In genomic region chr14:95318870-95319311, GRCh38 we compare ENCODE assay signal across 8 cellular contexts. TPM values are rescaled to one million over a fixed set of nuclear protein-coding genes. Genes with fewer than 3 reads are reported as not detected.
A peak's percentile ranks its signal among the peaks of the same experiment; 100 is the strongest.
DNase-seq lines count a peak whose midpoint lies in the region; ATAC-seq and TF ChIP-seq lines count a peak whose summit lies in the region.

No MANE protein-coding gene starts in this region.

- intact Hi-C loops in A673 (cut with micrococcal nuclease; ENCODE audit: unreplicated experiment) (no loop called here), IMR-90 (cut with micrococcal nuclease) (no loop called here)

- H3K18ac ChIP-seq in IMR-90 (ENCODE audit: low read depth, low read length), result no peak overlapping the region

- H3K9me3 ChIP-seq in A673 (ENCODE audit: low read depth, low read length, poor library complexity, severe bottlenecking), result no peaks in the 10 kb centered on the region
- no peaks in the 10 kb centered on the region for H3K9me3 ChIP-seq in IMR-90 (ENCODE audit: control insufficient read depth, insufficient read depth, low read length)
- H3K9me3 ChIP-seq in muscle layer of duodenum (ENCODE audit: control insufficient read depth in 1 of 2, low read length in 2 of 2), result no peaks in the 10 kb centered on the region

- H3K9me1 ChIP-seq in IMR-90 (ENCODE audit: insufficient read depth, low read length), result no peaks in the 10 kb centered on the region

- H3K36me3 Mint-ChIP-seq in chondrocyte (ENCODE audit: low read depth), result no peaks in the 10 kb centered on the region

- BruUV-seq in A673 (replicated peaks; lab: Mats Ljungman, UMichigan) (no TSS peak), IMR-90 (replicated peaks; lab: Mats Ljungman, UMichigan) (no TSS peak)

- peak overlapping the region; percentile 90; the same call in 1 of the 2 replicates for H3K4me2 ChIP-seq in IMR-90 (ENCODE audit: low read depth, low read length)

- no peak overlapping the region for H3K27ac Mint-ChIP-seq in chondrocyte (ENCODE audit: unreplicated experiment)

- no peak for TF ChIP-seq POLR2A in IMR-90 (IDR thresholded peaks at IDR 0.05; ENCODE audit: low read depth, low read length)

- DNase-seq in A673 (ENCODE audit: low spot score), result peak; percentile 43
- DNase-seq in IMR-90, result no peak
- DNase-seq in chondrocyte (ENCODE audit: low spot score), result peak; percentile 79
- no peak for DNase-seq in COLO668 (lab: John Stamatoyannopoulos, UW; ENCODE audit: unreplicated experiment)
- no peak for DNase-seq in MV-4-11 (lab: John Stamatoyannopoulos, UW)
- DNase-seq in middle frontal gyrus (ENCODE audit: extremely low spot score, low spot score), result no peak
- DNase-seq in Kasumi-1 (lab: John Stamatoyannopoulos, UW), result no peak

- H3K36me3 ChIP-seq in A673 (ENCODE audit: insufficient read depth, low read length, poor library complexity, severe bottlenecking), result no peaks in the 10 kb centered on the region
- no peaks in the 10 kb centered on the region for H3K36me3 ChIP-seq in IMR-90 (ENCODE audit: control insufficient read depth, insufficient read depth, low read length)
- H3K36me3 ChIP-seq in muscle layer of duodenum (ENCODE audit: control insufficient read depth in 1 of 2, insufficient read depth in 2 of 2, low read length in 2 of 2), result no peaks in the 10 kb centered on the region

- no peak overlapping the region for H4K8ac ChIP-seq in IMR-90 (ENCODE audit: low read depth in 2 of 2, low read length in 2 of 2)

- WGBS in IMR-90 (ENCODE audit: extremely low coverage in 2 of 2, insufficient read length in 1 of 2), 2 experiments, result no CpG with 5 or more reads among the region's 15 CpGs

- H3K4me3 ChIP-seq in A673 (ENCODE audit: low read depth, low read length, poor library complexity, severe bottlenecking) (peak overlapping the region; percentile 71), IMR-90 (ENCODE audit: insufficient read depth, low read depth, low read length) (no peak overlapping the region), muscle layer of duodenum (ENCODE audit: low read depth in 1 of 2, low read length in 2 of 2) (peak overlapping the region; percentile 58 to 88)

- no peak overlapping the region for H4K91ac ChIP-seq in IMR-90 (ENCODE audit: insufficient read depth, low read depth, low read length)

- H2BK15ac ChIP-seq in IMR-90 (ENCODE audit: low read depth, low read length), result no peak overlapping the region

- H3K56ac ChIP-seq in IMR-90 (ENCODE audit: extremely low read depth, insufficient read depth, low read length), result no peak overlapping the region

- no peak for ATAC-seq in IMR-90 (ENCODE audit: low read depth)

- H3K27me3 ChIP-seq in A673 (replicated peaks; ENCODE audit: insufficient read depth, low read depth, low read length, poor library complexity) (no peaks in the 10 kb centered on the region), IMR-90 (ENCODE audit: control insufficient read depth, insufficient read depth, low read length) (peaks cover 20% of the 10 kb centered on the region), muscle layer of duodenum (ENCODE audit: low read depth, low read length) (no peaks in the 10 kb centered on the region)

- H4K20me1 ChIP-seq in IMR-90 (ENCODE audit: insufficient read depth, low read length), result no peaks in the 10 kb centered on the region

- TF ChIP-seq RAD21 in IMR-90 (IDR thresholded peaks at IDR 0.05; ENCODE audit: low read length), result no peak

- no peaks in the 10 kb centered on the region for H3K79me1 ChIP-seq in IMR-90 (ENCODE audit: low read depth in 1 of 2, low read length in 2 of 2)

- H3K9me3 Mint-ChIP-seq in chondrocyte (ENCODE audit: low read depth), result no peaks in the 10 kb centered on the region

- H2AFZ ChIP-seq in IMR-90 (replicated peaks; ENCODE audit: low read length, poor library complexity), result no peak overlapping the region

- no peak overlapping the region for H2BK120ac ChIP-seq in IMR-90 (ENCODE audit: low read depth, low read length)

- no peak overlapping the region for H2BK20ac ChIP-seq in IMR-90 (ENCODE audit: low read depth, low read length)

- no peaks in the 10 kb centered on the region for H3K27me3 Mint-ChIP-seq in chondrocyte (ENCODE audit: low read depth)

- H3K4me3 Mint-ChIP-seq in chondrocyte (ENCODE audit: unreplicated experiment), result peak overlapping the region; percentile 73

- dilution Hi-C loops in IMR-90 (cut with HindIII; ENCODE audit: low sequenced_read_pairs, unreplicated experiment), result no loop called here

- no peak overlapping the region for H3K23ac ChIP-seq in IMR-90 (ENCODE audit: low read depth, low read length)

- H3K14ac ChIP-seq in IMR-90 (replicated peaks; ENCODE audit: low read depth, low read length), result no peak overlapping the region

- POLR2A ChIA-PET in A673 (lab: Charles Lee; ENCODE audit: low non-redundant PET) (no interaction called here), IMR-90 (lab: Charles Lee; ENCODE audit: unreplicated experiment) (no interaction called here)

- H2AK5ac ChIP-seq in IMR-90 (ENCODE audit: low read depth, low read length), result no peak overlapping the region

- no peak overlapping the region for H2BK5ac ChIP-seq in IMR-90 (ENCODE audit: low read depth, low read length, poor library complexity, severe bottlenecking)

- in situ Hi-C loops in IMR-90 (cut with MboI; ENCODE audit: low sequenced_read_pairs), result no loop called here

- H3K4me1 Mint-ChIP-seq in chondrocyte (ENCODE audit: low read depth), result peaks cover 32% of the 10 kb centered on the region

- H2AK9ac ChIP-seq in IMR-90 (replicated peaks; ENCODE audit: low read depth, low read length, poor library complexity), result no peak overlapping the region

- no peak overlapping the region for H3K4ac ChIP-seq in IMR-90 (ENCODE audit: low read depth, low read length)

- TF ChIP-seq CTCF in A673 (conservative IDR thresholded peaks at IDR 0.05; ENCODE audit: low read depth, low read length), result no peak
- TF ChIP-seq CTCF in IMR-90 (conservative IDR thresholded peaks at IDR 0.05; ENCODE audit: low read depth, low read length), result no peak
- no peak for TF ChIP-seq CTCF in chondrocyte (IDR thresholded peaks at IDR 0.05)

- no peak overlapping the region for H4K5ac ChIP-seq in IMR-90 (ENCODE audit: low read depth, low read length)

- H3K27ac ChIP-seq in A673 (ENCODE audit: low read depth, low read length, poor library complexity, severe bottlenecking) (no peak overlapping the region), IMR-90 (ENCODE audit: insufficient read depth, low read length) (no peak overlapping the region), muscle layer of duodenum (ENCODE audit: low read length) (peak overlapping the region; percentile 48)

- peaks cover 9% of the 10 kb centered on the region for H3K4me1 ChIP-seq in A673 (ENCODE audit: insufficient read depth, low read length, poor library complexity, severe bottlenecking)
- no peaks in the 10 kb centered on the region; the same call in 1 of the 2 replicates for H3K4me1 ChIP-seq in IMR-90 (ENCODE audit: control insufficient read depth, insufficient read depth, low read length)
- peaks cover 5 to 7% of the 10 kb centered on the region in 2 donors for H3K4me1 ChIP-seq in muscle layer of duodenum (ENCODE audit: control insufficient read depth in 1 of 2, insufficient read depth in 2 of 2, low read length in 2 of 2)

- no peak overlapping the region for H3K9ac ChIP-seq in IMR-90 (ENCODE audit: low read depth, low read length)

- CTCF ChIA-PET in A673 (lab: Charles Lee) (no interaction called here), IMR-90 (lab: Yijun Ruan, JAX) (no interaction called here)

TF ChIP-seq in IMR-90, 13 proteins besides CTCF, POLR2A, EP300 and RAD21:
- TF ChIP-seq RCOR1 (IDR thresholded peaks at IDR 0.05; ENCODE audit: insufficient replicate concordance, low read length) (no peak), SMC3 (IDR thresholded peaks at IDR 0.05; ENCODE audit: low read depth, low read length) (no peak), USF2 (IDR thresholded peaks at IDR 0.05; ENCODE audit: low read depth, low read length) (no peak), CHD1 (IDR thresholded peaks at IDR 0.05; ENCODE audit: low read depth, low read length) (no peak), MAZ (IDR thresholded peaks at IDR 0.05; ENCODE audit: borderline replicate concordance, low read depth, low read length) (no peak), CEBPB (IDR thresholded peaks at IDR 0.05; ENCODE audit: low read depth, low read length) (no peak), RFX5 (IDR thresholded peaks at IDR 0.05; ENCODE audit: low read depth, low read length) (no peak)

RNA-seq across cellular contexts. Expression of gene CLMN, which starts 0.8 kb away (rescaled TPM):
- total RNA-seq in A673 (2021) (8.6 and 12.2 TPM in 2 replicates), IMR-90 (2012; rRNA removed) (under 0.01 and 0.18 TPM in 2 replicates), chondrocyte (6.7 to 7.7 TPM (median 7.3 TPM) in 3 replicates)
- 0.09 and 0.10 TPM in 2 replicates for polyA plus RNA-seq in IMR-90 (2012; rRNA removed)
- 0.03 TPM in 1 of 2 replicates, not detected in the other for polyA plus RNA-seq in IMR-90 (2012; cell fraction: cytosol; rRNA removed)
- polyA plus RNA-seq in IMR-90 (2012; cell fraction: nucleus; rRNA removed; ENCODE audit: low replicate concordance), result 0.03 and 0.09 TPM in 2 replicates

Comparison
In these comparisons a context has a peak if more than half of its experiments do, and no peak if none do; other contexts are left out.
1. DNase-seq: peak in A673 (single experiment) and chondrocyte (single experiment); none in IMR-90 (single experiment), COLO668 (single experiment), MV-4-11 (single experiment), middle frontal gyrus (single experiment) and Kasumi-1 (0 of 2).